Comparison of ENCODE assay signal across 1 cellular context in genomic region chr2:168583064-168583709, GRCh38.
TF ChIP-seq lines count a peak whose summit lies in the region.

No MANE protein-coding gene starts in this region.

TF ChIP-seq in GM12878, 131 proteins besides CTCF, POLR2A, EP300 and RAD21 (continued from another document):
- TF ChIP-seq PKNOX1 (IDR thresholded peaks at IDR 0.05) (peak; percentile 55; the same call in 1 of the 2 replicates), IRF4 (IDR thresholded peaks at IDR 0.05; ENCODE audit: low read depth, low read length) (no peak), RUNX3 (IDR thresholded peaks at IDR 0.05; ENCODE audit: low read length) (peak; percentile 61), ATF7 (IDR thresholded peaks at IDR 0.05; ENCODE audit: low read depth) (no peak)
